8 cellular contexts compared by ENCODE assay signal in the genomic region with DNA sequence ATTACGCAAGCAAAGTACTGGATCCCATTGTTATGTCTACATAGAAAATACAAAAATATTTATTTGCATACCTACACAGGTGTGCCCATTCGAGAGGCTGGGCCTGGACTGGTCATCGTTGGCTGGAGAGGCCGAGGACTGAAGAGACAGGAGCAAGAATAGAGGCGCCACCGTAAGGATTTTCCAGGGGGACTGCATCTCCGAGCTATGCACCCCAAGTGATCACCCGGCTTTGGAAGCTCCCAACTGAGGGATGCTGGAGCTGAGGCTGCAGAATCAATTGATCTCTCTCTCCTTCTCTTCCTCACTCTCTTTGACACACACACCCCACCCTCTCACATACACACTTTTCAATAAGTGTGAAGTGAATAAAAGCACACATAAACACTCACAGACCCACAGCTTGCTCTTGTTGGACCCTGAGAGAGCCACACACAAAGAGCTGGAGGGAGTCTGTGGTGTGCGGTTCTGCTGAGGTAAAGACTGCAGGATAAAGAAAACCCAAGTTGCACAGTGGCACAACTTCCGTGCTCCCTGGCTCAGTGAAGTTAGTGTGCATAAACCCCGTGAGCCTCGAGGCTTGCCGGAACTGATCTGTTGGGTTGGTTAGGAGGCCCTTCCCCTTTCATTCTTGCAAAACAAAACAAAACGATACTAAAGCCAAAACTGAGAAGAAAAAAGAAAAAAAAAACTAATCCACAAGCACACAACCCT.
DNase-seq lines count a peak whose midpoint lies in the region; ATAC-seq and TF ChIP-seq lines count a peak whose summit lies in the region.

A gene with protein sequence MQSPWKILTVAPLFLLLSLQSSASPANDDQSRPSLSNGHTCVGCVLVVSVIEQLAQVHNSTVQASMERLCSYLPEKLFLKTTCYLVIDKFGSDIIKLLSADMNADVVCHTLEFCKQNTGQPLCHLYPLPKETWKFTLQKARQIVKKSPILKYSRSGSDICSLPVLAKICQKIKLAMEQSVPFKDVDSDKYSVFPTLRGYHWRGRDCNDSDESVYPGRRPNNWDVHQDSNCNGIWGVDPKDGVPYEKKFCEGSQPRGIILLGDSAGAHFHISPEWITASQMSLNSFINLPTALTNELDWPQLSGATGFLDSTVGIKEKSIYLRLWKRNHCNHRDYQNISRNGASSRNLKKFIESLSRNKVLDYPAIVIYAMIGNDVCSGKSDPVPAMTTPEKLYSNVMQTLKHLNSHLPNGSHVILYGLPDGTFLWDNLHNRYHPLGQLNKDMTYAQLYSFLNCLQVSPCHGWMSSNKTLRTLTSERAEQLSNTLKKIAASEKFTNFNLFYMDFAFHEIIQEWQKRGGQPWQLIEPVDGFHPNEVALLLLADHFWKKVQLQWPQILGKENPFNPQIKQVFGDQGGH (minus strand): TSS at position 544 of the 714 bp plus-strand sequence. CDS start 346 bp downstream, at position 198.

- H3K4me1 Mint-ChIP-seq in stimulated activated naive CD8-positive, alpha-beta T cell treated with anti-CD3 and anti-CD28 coated beads, Interleukin-15, amount 100 ng/mL, for 72 hours: peaks cover 79% of the 10 kb centered on the region

- no peaks in the 10 kb centered on the region for H3K9me3 ChIP-seq in RWPE2 (ENCODE audit: severe bottlenecking)
- H3K9me3 ChIP-seq in muscle layer of duodenum (ENCODE audit: control insufficient read depth in 1 of 2, low read length in 2 of 2): peaks cover 0 to 2% of the 10 kb centered on the region in 2 donors

- no peaks in the 10 kb centered on the region for H3K4me1 ChIP-seq in RWPE2 (ENCODE audit: insufficient read depth, poor library complexity, severe bottlenecking)
- no peaks in the 10 kb centered on the region for H3K4me1 ChIP-seq in muscle layer of duodenum (ENCODE audit: control insufficient read depth in 1 of 2, insufficient read depth in 2 of 2, low read length in 2 of 2)

- H3K27ac Mint-ChIP-seq in stimulated activated naive CD8-positive, alpha-beta T cell treated with anti-CD3 and anti-CD28 coated beads, Interleukin-15, amount 100 ng/mL, for 72 hours: peak within 1 kb of the TSS; percentile 83 to 93

- H3K9me3 Mint-ChIP-seq in stimulated activated naive CD8-positive, alpha-beta T cell treated with anti-CD3 and anti-CD28 coated beads, Interleukin-15, amount 100 ng/mL, for 72 hours: peaks cover 0 to 5% of the 10 kb centered on the region in 2 donors

- ATAC-seq in HG02642 (IDR thresholded peaks at IDR 0.05; ENCODE audit: poor library complexity, unreplicated experiment) (peak; percentile 91), RWPE2 (ENCODE audit: low read depth) (peak; percentile 33; the same call in 1 of the 3 replicates)
- ATAC-seq in stimulated activated naive CD8-positive, alpha-beta T cell treated with anti-CD3 and anti-CD28 coated beads, Interleukin-15, amount 100 ng/mL, for 72 hours: peak; percentile 88

- no peaks in the 10 kb centered on the region for H3K27me3 Mint-ChIP-seq in stimulated activated naive CD8-positive, alpha-beta T cell treated with anti-CD3 and anti-CD28 coated beads, Interleukin-15, amount 100 ng/mL, for 72 hours

- H3K4me3 Mint-ChIP-seq in stimulated activated naive CD8-positive, alpha-beta T cell treated with anti-CD3 and anti-CD28 coated beads, Interleukin-15, amount 100 ng/mL, for 72 hours: peak within 1 kb of the TSS; percentile 80 to 87

- DNase-seq in GM12864 (ENCODE audit: low read depth) (peak; percentile 70), RWPE2 (ENCODE audit: low spot score) (no peak), foreskin fibroblast (no peak), AG08396 (ENCODE audit: low spot score) (no peak)
- peak; percentile 62 for DNase-seq in activated gamma-delta T cell treated with anti-CD3 and anti-CD28 coated beads, Interleukin-2, amount 50 U/mL, for 16 hours (ENCODE audit: low read depth)
- peak; percentile 70 to 87 for DNase-seq in stimulated activated naive CD8-positive, alpha-beta T cell treated with anti-CD3 and anti-CD28 coated beads, Interleukin-15, amount 100 ng/mL, for 72 hours

- no peak within 1 kb of the TSS for H3K4me3 ChIP-seq in GM12864 (ENCODE audit: low read depth, low read length)
- no peak within 1 kb of the TSS for H3K4me3 ChIP-seq in RWPE2 (ENCODE audit: severe bottlenecking)
- H3K4me3 ChIP-seq in muscle layer of duodenum (ENCODE audit: low read depth in 1 of 2, low read length in 2 of 2): peak within 1 kb of the TSS; percentile 37 to 41
- H3K4me3 ChIP-seq in foreskin fibroblast (ENCODE audit: low read depth in 1 of 2, low read length in 2 of 2): no peak within 1 kb of the TSS

- H3K36me3 ChIP-seq in RWPE2 (ENCODE audit: low read depth) (no peaks in the 10 kb centered on the region), muscle layer of duodenum (ENCODE audit: control insufficient read depth in 1 of 2, insufficient read depth in 2 of 2, low read length in 2 of 2) (no peaks in the 10 kb centered on the region)

- no peak within 1 kb of the TSS for H3K27ac ChIP-seq in RWPE2 (ENCODE audit: poor library complexity, severe bottlenecking)
- peak within 1 kb of the TSS; percentile 9 for H3K27ac ChIP-seq in muscle layer of duodenum (ENCODE audit: low read length)

- H3K27me3 ChIP-seq in RWPE2 (ENCODE audit: insufficient read depth, poor library complexity, severe bottlenecking) (no peaks in the 10 kb centered on the region), muscle layer of duodenum (ENCODE audit: low read depth, low read length) (no peaks in the 10 kb centered on the region)

- TF ChIP-seq CTCF in GM12864 (IDR thresholded peaks at IDR 0.05; ENCODE audit: low read depth, low read length, missing control alignments): no peak
- no peak for TF ChIP-seq CTCF in RWPE2 (IDR thresholded peaks at IDR 0.05; ENCODE audit: poor library complexity, severe bottlenecking)
- no peak for TF ChIP-seq CTCF in foreskin fibroblast (IDR thresholded peaks at IDR 0.05; ENCODE audit: low read depth, low read length)

Comparison
In these comparisons a context has a peak if more than half of its experiments do, and no peak if none do; other contexts are left out.
1. DNase-seq: peak in GM12864 (single experiment), activated gamma-delta T cell treated with anti-CD3 and anti-CD28 coated beads, Interleukin-2, amount 50 U/mL, for 16 hours (single experiment) and stimulated activated naive CD8-positive, alpha-beta T cell treated with anti-CD3 and anti-CD28 coated beads, Interleukin-15, amount 100 ng/mL, for 72 hours (2 of 2); none in RWPE2 (single experiment), foreskin fibroblast (0 of 2) and AG08396 (single experiment).
2. H3K4me3 ChIP-seq: peak in muscle layer of duodenum (2 of 2); none in GM12864 (single experiment), RWPE2 (single experiment) and foreskin fibroblast (0 of 2).
3. ATAC-seq: peak in every context shown above with its lines; median percentile 91 in HG02642; 88 in stimulated activated naive CD8-positive, alpha-beta T cell treated with anti-CD3 and anti-CD28 coated beads, Interleukin-15, amount 100 ng/mL, for 72 hours; 33 in RWPE2.